11 cellular contexts compared by ENCODE assay signal in the genomic region with DNA sequence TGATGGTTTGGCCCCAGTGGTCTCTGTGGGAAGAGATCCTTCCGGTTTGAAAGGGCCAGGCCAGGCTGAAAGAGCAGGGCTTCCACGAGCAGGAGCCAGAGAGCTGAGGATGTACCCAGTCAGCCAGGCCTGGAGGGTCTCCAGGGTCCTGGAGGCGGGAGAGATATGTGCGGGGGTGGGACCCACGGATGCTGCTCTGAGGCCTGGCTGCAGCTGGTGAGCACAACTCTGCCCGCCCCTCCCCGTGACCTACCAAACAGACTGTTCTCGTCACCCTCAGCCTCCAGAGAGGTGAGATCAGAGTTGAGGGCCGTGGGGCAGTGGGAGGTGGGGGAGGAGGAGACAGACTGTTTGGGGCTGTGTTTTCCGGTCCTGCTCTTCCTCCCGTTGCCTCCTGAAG. TPM values are rescaled to one million over a fixed set of nuclear protein-coding genes. Genes with fewer than 3 reads are reported as not detected.
DNase-seq lines count a peak whose midpoint lies in the region; ATAC-seq and TF ChIP-seq lines count a peak whose summit lies in the region.
"Had no signal": no experiment of that assay in that cellular context is flagged by ENCODE, and none has a peak within 500 bp of the region (broad histone marks: within the 10 kb centered on the region; RNA-seq: fewer than 3 reads in every experiment).

No MANE protein-coding gene starts in this region.

- H3K27ac ChIP-seq in HEK293 (ENCODE audit: extremely low read depth, low read depth, low read length) (no peak overlapping the region), lung (ENCODE audit: low read depth in 1 of 2, low read length in 1 of 2) (peak overlapping the region; percentile 29 to 41)

- peak; percentile 32 for DNase-seq in fibroblast of gingiva (ENCODE audit: low read depth)
- DNase-seq in lung (ENCODE audit: low spot score), result peak; percentile 62
- DNase-seq in stromal cell of bone marrow (ENCODE audit: low read depth), result peak; percentile 34
- DNase-seq in medulla oblongata (ENCODE audit: extremely low spot score), result no peak
- DNase-seq in GM13977 (ENCODE audit: low spot score), result no peak
- DNase-seq: activated naive CD4-positive, alpha-beta T cell treated with anti-CD3 and anti-CD28 coated beads for 36 hours; COR-L47; NCI-H2081 had no signal

- ATAC-seq in lung (ENCODE audit: insufficient read depth, low FRiP score) (peak; percentile 50), HG03025 (IDR thresholded peaks at IDR 0.05; ENCODE audit: low FRiP score, unreplicated experiment) (no peak), HG02981 (IDR thresholded peaks at IDR 0.05; ENCODE audit: unreplicated experiment) (no peak)

- H3K4me3 ChIP-seq in HEK293 (ENCODE audit: low read depth, low read length) (no peak overlapping the region), lung (no peak overlapping the region)

- H3K9me3 ChIP-seq in HEK293 (ENCODE audit: control insufficient read depth, insufficient read depth, low read depth, low read length) (no peaks in the 10 kb centered on the region), lung (ENCODE audit: control insufficient read depth in 2 of 2, insufficient read depth in 1 of 2, low read length in 1 of 2) (no peaks in the 10 kb centered on the region)

- H3K36me3 ChIP-seq in HEK293 (ENCODE audit: control insufficient read depth in 2 of 2, insufficient read depth in 1 of 2, low read length in 2 of 2) (no peaks in the 10 kb centered on the region), lung (ENCODE audit: control insufficient read depth in 2 of 2, insufficient read depth in 2 of 2, low read length in 2 of 2) (no peaks in the 10 kb centered on the region)

- WGBS in lung, 2 donors, result 59 to 67% methylated on average over 10 to 11 of the region's 11 CpGs

- in situ Hi-C loops in GM13977 (cut with MboI; ENCODE audit: low pct_unique_long_range_greater_than_20kb, low sequenced_read_pairs, unreplicated experiment), result no loop called here

- no peaks in the 10 kb centered on the region for H3K4me1 ChIP-seq in HEK293 (ENCODE audit: control insufficient read depth, insufficient read depth, low read length)
- peaks cover 0 to 5% of the 10 kb centered on the region in 2 donors for H3K4me1 ChIP-seq in lung (ENCODE audit: control insufficient read depth in 2 of 2, insufficient read depth in 2 of 2, low read length in 2 of 2)

- CTCF ChIA-PET in HEK293 (lab: Yijun Ruan, JAX), result interaction anchor here (3.0 kb wide), 1 partner anchor 96 kb away, joined by 12 read pairs; no protein-coding TSS in a partner anchor

- POLR2A ChIA-PET in HEK293 (lab: Yijun Ruan, JAX), result interaction anchor here (1.3 to 1.6 kb wide), 2 partner anchors 71 to 96 kb away, joined by 3 to 5 read pairs; no protein-coding TSS in a partner anchor

- TF ChIP-seq CTCF in HEK293 (tag by site-specific recombination; IDR thresholded peaks at IDR 0.05) (no peak), lung (IDR thresholded peaks at IDR 0.05; ENCODE audit: control extremely low read depth, extremely low read depth) (no peak), GM13977 (IDR thresholded peaks at IDR 0.05; ENCODE audit: extremely low read depth, insufficient read depth, missing control alignments) (no peak)

- H3K27me3 ChIP-seq in lung (ENCODE audit: control insufficient read depth, insufficient read depth), result no peaks in the 10 kb centered on the region

TF ChIP-seq in HEK293, 187 proteins besides CTCF, POLR2A, EP300 and RAD21:
- TF ChIP-seq ZNF404 (tag by site-specific recombination; IDR thresholded peaks at IDR 0.05) (no peak), EGR2 (tag by site-specific recombination; IDR thresholded peaks at IDR 0.05; ENCODE audit: low read depth) (peak; percentile 94), ZNF146 (tag by site-specific recombination; IDR thresholded peaks at IDR 0.05) (no peak), ZNF132 (tag by site-specific recombination; IDR thresholded peaks at IDR 0.05; ENCODE audit: borderline replicate concordance) (no peak), ZBTB17 (tag by site-specific recombination; IDR thresholded peaks at IDR 0.05) (no peak), ZBTB11 (tag by site-specific recombination; conservative IDR thresholded peaks at IDR 0.05; ENCODE audit: low read depth) (no peak), GLI4 (tag by site-specific recombination; IDR thresholded peaks at IDR 0.05) (no peak), ZFP69B (tag by site-specific recombination; IDR thresholded peaks at IDR 0.05) (0 out of 2 replicates have a peak, but pooled peaks have one; percentile 17), ZNF202 (tag by site-specific recombination; IDR thresholded peaks at IDR 0.05; ENCODE audit: borderline replicate concordance) (no peak), ZFHX2 (tag by site-specific recombination; conservative IDR thresholded peaks at IDR 0.05) (peak; percentile 96), ZNF596 (tag by site-specific recombination; IDR thresholded peaks at IDR 0.05) (no peak), SP2 (tag by site-specific recombination; IDR thresholded peaks at IDR 0.05) (peak; percentile 24; the same call in 1 of the 2 replicates), ZNF19 (tag by site-specific recombination; IDR thresholded peaks at IDR 0.05; ENCODE audit: low read depth) (no peak), YY1 (tag by site-specific recombination; IDR thresholded peaks at IDR 0.05) (no peak)
- TF ChIP-seq, protein P1, sequence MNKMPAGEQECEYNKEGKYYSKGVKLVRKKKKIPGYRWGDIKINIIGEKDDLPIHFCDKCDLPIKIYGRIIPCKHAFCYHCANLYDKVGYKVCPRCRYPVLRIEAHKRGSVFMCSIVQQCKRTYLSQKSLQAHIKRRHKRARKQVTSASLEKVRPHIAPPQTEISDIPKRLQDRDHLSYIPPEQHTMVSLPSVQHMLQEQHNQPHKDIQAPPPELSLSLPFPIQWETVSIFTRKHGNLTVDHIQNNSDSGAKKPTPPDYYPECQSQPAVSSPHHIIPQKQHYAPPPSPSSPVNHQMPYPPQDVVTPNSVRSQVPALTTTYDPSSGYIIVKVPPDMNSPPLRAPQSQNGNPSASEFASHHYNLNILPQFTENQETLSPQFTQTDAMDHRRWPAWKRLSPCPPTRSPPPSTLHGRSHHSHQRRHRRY (tag by site-specific recombination; IDR thresholded peaks at IDR 0.05), result no peak
- TF ChIP-seq, protein P2, sequence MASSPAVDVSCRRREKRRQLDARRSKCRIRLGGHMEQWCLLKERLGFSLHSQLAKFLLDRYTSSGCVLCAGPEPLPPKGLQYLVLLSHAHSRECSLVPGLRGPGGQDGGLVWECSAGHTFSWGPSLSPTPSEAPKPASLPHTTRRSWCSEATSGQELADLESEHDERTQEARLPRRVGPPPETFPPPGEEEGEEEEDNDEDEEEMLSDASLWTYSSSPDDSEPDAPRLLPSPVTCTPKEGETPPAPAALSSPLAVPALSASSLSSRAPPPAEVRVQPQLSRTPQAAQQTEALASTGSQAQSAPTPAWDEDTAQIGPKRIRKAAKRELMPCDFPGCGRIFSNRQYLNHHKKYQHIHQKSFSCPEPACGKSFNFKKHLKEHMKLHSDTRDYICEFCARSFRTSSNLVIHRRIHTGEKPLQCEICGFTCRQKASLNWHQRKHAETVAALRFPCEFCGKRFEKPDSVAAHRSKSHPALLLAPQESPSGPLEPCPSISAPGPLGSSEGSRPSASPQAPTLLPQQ (tag by site-specific recombination; IDR thresholded peaks at IDR 0.05), result peak; percentile 53; the same call in 1 of the 2 replicates
TF ChIP-seq in HEK293: peak in this region for 5.

RNA-seq across cellular contexts. Expression of gene TRIOBP, which starts 42.2 kb away (rescaled TPM):
- total RNA-seq in lung, result 100 to 1,000 TPM in 1 of 2 donors, 10 to 100 TPM in 1; 99.3 to 105 TPM
- polyA plus RNA-seq in lung, result 10 to 100 TPM; 37.1 to 70.7 TPM

RNA-seq across cellular contexts. Expression of gene NOL12, which starts 52.9 kb away (rescaled TPM):
- total RNA-seq in lung, result 10 to 100 TPM; 14.5 to 27.4 TPM
- 10 to 100 TPM; 31.5 to 37.0 TPM for polyA plus RNA-seq in lung

Comparison
In these comparisons a context has a peak if more than half of its experiments do, and no peak if none do; other contexts are left out.
1. DNase-seq: peak in fibroblast of gingiva (single experiment), lung (single experiment) and stromal cell of bone marrow (single experiment); none in medulla oblongata (single experiment) and GM13977 (single experiment).